26 cellular contexts compared by ENCODE assay signal in the genomic region with DNA sequence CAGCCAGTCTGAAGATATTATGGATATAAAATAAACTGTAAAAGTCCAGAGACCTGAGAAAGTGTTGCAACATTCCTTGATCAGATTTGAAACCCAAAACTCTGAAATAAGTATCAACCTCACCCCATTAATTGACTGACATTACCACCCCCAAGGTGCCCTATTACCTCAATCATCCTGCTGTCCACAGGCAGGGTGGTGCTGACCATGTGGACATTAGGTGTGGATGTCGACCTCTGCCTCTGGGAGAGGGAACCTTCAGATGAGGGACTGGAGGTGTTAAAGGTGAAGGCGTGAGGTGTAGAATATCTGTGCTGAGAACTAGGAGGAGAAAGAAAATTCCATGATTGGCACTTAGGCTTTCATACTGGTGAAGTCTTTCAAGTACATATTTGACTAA. TPM values are rescaled to one million over a fixed set of nuclear protein-coding genes. Genes with fewer than 3 reads are reported as not detected.
DNase-seq lines count a peak whose midpoint lies in the region; ATAC-seq, FAIRE-seq and TF ChIP-seq lines count a peak whose summit lies in the region.
"Had no signal": no experiment of that assay in that cellular context is flagged by ENCODE, and none has a peak within 500 bp of the region (broad histone marks: within the 10 kb centered on the region; RNA-seq: fewer than 3 reads in every experiment).

No MANE protein-coding gene starts in this region.

- no peaks in the 10 kb centered on the region for H3K27me3 ChIP-seq in HCT116 (ENCODE audit: insufficient read depth, low read length)
- H3K27me3 ChIP-seq in K562 (ENCODE audit: control insufficient read depth in 2 of 2, insufficient read depth in 2 of 2, low read length in 2 of 2) = no peaks in the 10 kb centered on the region
- H3K27me3 ChIP-seq in liver (ENCODE audit: control insufficient read depth in 4 of 4, insufficient read depth in 4 of 4, low read length in 3 of 4) = no peaks in the 10 kb centered on the region
- no peaks in the 10 kb centered on the region for H3K27me3 ChIP-seq in upper lobe of right lung
- H3K27me3 ChIP-seq: BLaER1 had no signal

- ATAC-seq in A549 = no peak
- no peak for ATAC-seq in HCT116
- ATAC-seq in K562 = no peak
- ATAC-seq in upper lobe of right lung = no peak

- in situ Hi-C loops in K562 (cut with MboI) = no loop called here

- no peak overlapping the region for H3K4me2 ChIP-seq in A549
- H3K4me2 ChIP-seq in HCT116 (ENCODE audit: low read length) = no peak overlapping the region
- H3K4me2 ChIP-seq in K562 (ENCODE audit: insufficient read depth, low read length) = no peak overlapping the region
- H3K4me2 ChIP-seq: BLaER1 had no signal

- H3K4me3 ChIP-seq in A549 = no peak overlapping the region
- no peak overlapping the region for H3K4me3 ChIP-seq in HCT116 (replicated peaks in 1 of 2; ENCODE audit: low read depth in 1 of 2, low read length in 2 of 2)
- no peak overlapping the region for H3K4me3 ChIP-seq in K562
- no peak overlapping the region for H3K4me3 ChIP-seq in liver (ENCODE audit: low read depth in 1 of 3, low read length in 3 of 3)
- no peak overlapping the region for H3K4me3 ChIP-seq in upper lobe of right lung
- H3K4me3 ChIP-seq: BLaER1 had no signal

- no peaks in the 10 kb centered on the region for H3K9me1 ChIP-seq in K562 (ENCODE audit: control insufficient read depth, insufficient read depth, low read length)

- CTCF ChIA-PET in A549 (lab: Yijun Ruan, JAX) = interaction anchor here (1.4 kb wide), 1 partner anchor 60 kb away, joined by 4 read pairs; a partner anchor contains a TSS
- CTCF ChIA-PET in HCT116 (lab: Charles Lee) = no interaction called here
- CTCF ChIA-PET in K562 (lab: Yijun Ruan, JAX; ENCODE audit: low intra/inter-chr PET ratio) = no interaction called here
- CTCF ChIA-PET in activated naive CD4-positive, alpha-beta T cell treated with anti-CD3 and anti-CD28 coated beads for 36 hours (lab: Charles Lee) = interaction anchor here (1.9 kb wide), 1 partner anchor 116 kb away, joined by 6 read pairs; no protein-coding TSS in a partner anchor

- peaks cover 27 to 37% of the 10 kb centered on the region in 2 experiments; a peak in 3 of 4 replicates for H3K36me3 ChIP-seq in HCT116 (ENCODE audit: control insufficient read depth in 1 of 2, insufficient read depth in 2 of 2, low read length in 2 of 2)
- peaks cover 93% of the 10 kb centered on the region for H3K36me3 ChIP-seq in K562 (ENCODE audit: control insufficient read depth, insufficient read depth, low read length)
- H3K36me3 ChIP-seq in liver (ENCODE audit: control insufficient read depth in 4 of 4, insufficient read depth in 3 of 4, low read depth in 1 of 4, low read length in 3 of 4) = peaks cover 10 to 35% (median 24%) of the 10 kb centered on the region in 4 donors
- peaks cover 100% of the 10 kb centered on the region for H3K36me3 ChIP-seq in upper lobe of right lung

- H4K20me1 ChIP-seq in HCT116 (ENCODE audit: insufficient read depth) (no peaks in the 10 kb centered on the region), K562 (replicated peaks; ENCODE audit: control insufficient read depth, insufficient read depth, low read length) (no peaks in the 10 kb centered on the region)

- H2AFZ ChIP-seq in HCT116 (ENCODE audit: low read depth, low read length, poor library complexity, severe bottlenecking) (no peak overlapping the region), K562 (ENCODE audit: low read depth, low read length) (no peak overlapping the region)

- no peak overlapping the region for H3K27ac Mint-ChIP-seq in activated naive CD4-positive, alpha-beta T cell treated with anti-CD3 and anti-CD28 coated beads for 36 hours
- H3K27ac Mint-ChIP-seq: IgD-negative memory B cell had no signal

- H3K9me3 ChIP-seq in A549 (no peaks in the 10 kb centered on the region), HCT116 (ENCODE audit: control insufficient read depth in 1 of 2, insufficient read depth in 1 of 2, low read depth in 1 of 2, low read length in 2 of 2) (no peaks in the 10 kb centered on the region), K562 (replicated peaks; ENCODE audit: control insufficient read depth, insufficient read depth, low read depth, low read length) (no peaks in the 10 kb centered on the region), liver (ENCODE audit: control insufficient read depth in 4 of 4, low read length in 3 of 4) (no peaks in the 10 kb centered on the region), upper lobe of right lung (no peaks in the 10 kb centered on the region)
- H3K9me3 ChIP-seq: BLaER1 had no signal

- no peak for TF ChIP-seq CTCF in A549 (IDR thresholded peaks at IDR 0.05)
- TF ChIP-seq CTCF in HCT116 (IDR thresholded peaks at IDR 0.05 in 2 of 3, conservative IDR thresholded peaks at IDR 0.05 in 1 of 3; ENCODE audit: borderline replicate concordance in 1 of 3, insufficient read depth in 1 of 3, low read depth in 2 of 3, low read length in 2 of 3) = no peak
- TF ChIP-seq CTCF in K562 (IDR thresholded peaks at IDR 0.05 in 2 of 3, conservative IDR thresholded peaks at IDR 0.05 in 1 of 3; ENCODE audit: insufficient read depth in 2 of 3, low read depth in 1 of 3, low read length in 3 of 3) = no peak
- TF ChIP-seq CTCF in liver (IDR thresholded peaks at IDR 0.05; ENCODE audit: low read depth, low read length, missing input control) = no peak
- TF ChIP-seq CTCF in upper lobe of right lung (IDR thresholded peaks at IDR 0.05) = no peak

- POLR2A ChIA-PET in A549 (lab: Yijun Ruan, JAX) (no interaction called here), HCT116 (lab: Charles Lee) (no interaction called here), K562 (lab: Yijun Ruan, JAX) (no interaction called here)

- no peak overlapping the region for H3K27ac ChIP-seq in A549
- no peak overlapping the region for H3K27ac ChIP-seq in HCT116 (ENCODE audit: low read depth, low read length)
- no peak overlapping the region for H3K27ac ChIP-seq in K562 (ENCODE audit: extremely low read depth, low read depth, low read length)
- no peak overlapping the region for H3K27ac ChIP-seq in liver (ENCODE audit: low read depth in 1 of 2, low read length in 2 of 2)
- no peak overlapping the region for H3K27ac ChIP-seq in upper lobe of right lung
- H3K27ac ChIP-seq: BLaER1 had no signal

- H3K4me1 ChIP-seq in A549 (no peaks in the 10 kb centered on the region), HCT116 (ENCODE audit: control insufficient read depth in 1 of 2, insufficient read depth in 2 of 2, low read length in 2 of 2) (no peaks in the 10 kb centered on the region), K562 (replicated peaks in 1 of 2; ENCODE audit: control insufficient read depth in 2 of 2, insufficient read depth in 2 of 2, low read length in 2 of 2) (no peaks in the 10 kb centered on the region), liver (ENCODE audit: control insufficient read depth in 4 of 4, insufficient read depth in 4 of 4, low read length in 3 of 4) (peaks cover 1 to 19% (median 13%) of the 10 kb centered on the region in 4 donors), upper lobe of right lung (peaks cover 4% of the 10 kb centered on the region)
- H3K4me1 ChIP-seq: BLaER1 had no signal

- H3K79me2 ChIP-seq in HCT116 (ENCODE audit: insufficient read depth, low read length) = peaks cover 3% of the 10 kb centered on the region
- H3K79me2 ChIP-seq in K562 (ENCODE audit: control insufficient read depth, insufficient read depth, low read length) = 0 out of 3 replicates have a peak, but pooled peaks cover 2% of the 10 kb centered on the region

- no peaks in the 10 kb centered on the region for H3K9me2 ChIP-seq in HCT116 (ENCODE audit: insufficient read depth)

- TF ChIP-seq EP300 in A549 (IDR thresholded peaks at IDR 0.05) (no peak), K562 (IDR thresholded peaks at IDR 0.05; ENCODE audit: low read length) (no peak)

- H3K36me3 Mint-ChIP-seq in activated naive CD4-positive, alpha-beta T cell treated with anti-CD3 and anti-CD28 coated beads for 36 hours (ENCODE audit: low read depth) = peaks cover 34% of the 10 kb centered on the region
- H3K36me3 Mint-ChIP-seq: IgD-negative memory B cell had no signal

- H3K4me3 Mint-ChIP-seq in activated naive CD4-positive, alpha-beta T cell treated with anti-CD3 and anti-CD28 coated beads for 36 hours = no peak overlapping the region
- H3K4me3 Mint-ChIP-seq: CD4-positive, CD25-positive, alpha-beta regulatory T cell; IgD-negative memory B cell had no signal

- no peaks in the 10 kb centered on the region for H3K9me3 Mint-ChIP-seq in activated naive CD4-positive, alpha-beta T cell treated with anti-CD3 and anti-CD28 coated beads for 36 hours
- H3K9me3 Mint-ChIP-seq: CD4-positive, CD25-positive, alpha-beta regulatory T cell; IgD-negative memory B cell had no signal

- H3K4me1 Mint-ChIP-seq in activated naive CD4-positive, alpha-beta T cell treated with anti-CD3 and anti-CD28 coated beads for 36 hours (ENCODE audit: low read depth) = peaks cover 14% of the 10 kb centered on the region

- DNase-seq in A549 (ENCODE audit: low read depth in 1 of 2, low spot score in 1 of 2) (no peak), HCT116 (ENCODE audit: low read depth, low spot score) (no peak), K562 (ENCODE audit: extremely low read depth in 1 of 4, low spot score in 3 of 4) (no peak), SIG-M5 (lab: John Stamatoyannopoulos, UW) (no peak), upper lobe of right lung (no peak)
- DNase-seq in activated naive CD4-positive, alpha-beta T cell treated with anti-CD3 and anti-CD28 coated beads for 36 hours = no peak
- DNase-seq: CD4-positive, CD25-positive, alpha-beta regulatory T cell; H7; Karpas-422; NCI-H1092; NCI-H1417 treated with DMSO at 0.1 percent for 48 hours; NCI-H1694 treated with DMSO at 0.1 percent for 48 hours; NCI-H2227 treated with DMSO at 0.1 percent for 48 hours; NCI-H526 treated with DMSO at 0.1 percent for 48 hours; Right ventricle myocardium superior; RPMI8226 had no signal

- RAD21 ChIA-PET in HCT116 (lab: Charles Lee; ENCODE audit: low non-redundant PET in 1 of 2, low total read pairs in 2 of 2, uncharacterized antibody in 2 of 2, unreplicated experiment in 2 of 2) = no interaction called here

- WGBS in A549 (ENCODE audit: missing lambda C conversion rate) = 65% methylated on average over 2 of the region's 2 CpGs
- WGBS in K562 (ENCODE audit: insufficient coverage, low coverage, missing lambda C conversion rate) = 89% methylated on average over 2 of the region's 2 CpGs
- 91% methylated on average over 2 of the region's 2 CpGs for WGBS in liver

- BruUV-seq in HCT116 (replicated peaks; lab: Mats Ljungman, UMichigan) (no TSS peak), K562 (replicated peaks; lab: Mats Ljungman, UMichigan) (no TSS peak)

- H3K9ac ChIP-seq in HCT116 (ENCODE audit: low read length) = no peak overlapping the region
- H3K9ac ChIP-seq in K562 (ENCODE audit: insufficient read depth in 1 of 2, low read depth in 2 of 2, low read length in 2 of 2) = no peak overlapping the region
- no peak overlapping the region for H3K9ac ChIP-seq in liver (ENCODE audit: low read depth in 1 of 2, low read length in 2 of 2)
- H3K9ac ChIP-seq: BLaER1 had no signal

- H3K27me3 Mint-ChIP-seq in activated naive CD4-positive, alpha-beta T cell treated with anti-CD3 and anti-CD28 coated beads for 36 hours (ENCODE audit: low read depth) = no peaks in the 10 kb centered on the region
- H3K27me3 Mint-ChIP-seq: CD4-positive, CD25-positive, alpha-beta regulatory T cell; IgD-negative memory B cell had no signal

- intact Hi-C loops in HCT116 (cut with micrococcal nuclease) = no loop called here
- intact Hi-C loops in K562 (cut with micrococcal nuclease) = no loop called here
- intact Hi-C loops in upper lobe of right lung (cut with DNase I) = no loop called here
- intact Hi-C loops in activated naive CD4-positive, alpha-beta T cell treated with anti-CD3 and anti-CD28 coated beads for 36 hours (cut with micrococcal nuclease) = loop anchor here (5.0 kb wide), 2 partner anchors 118 to 288 kb away; no protein-coding TSS in a partner anchor

- TF ChIP-seq RAD21 in A549 (conservative IDR thresholded peaks at IDR 0.05 in 1 of 2, IDR thresholded peaks at IDR 0.05 in 1 of 2) (no peak), HCT116 (IDR thresholded peaks at IDR 0.05; ENCODE audit: low read depth) (no peak), K562 (CRISPR knock-in tag; conservative IDR thresholded peaks at IDR 0.05 in 1 of 2, IDR thresholded peaks at IDR 0.05 in 1 of 2) (no peak), liver (IDR thresholded peaks at IDR 0.05) (no peak)

- FAIRE-seq in A549 (lab: Jason Lieb, UNC) (no peak), K562 (lab: Jason Lieb, UNC) (no peak)
- FAIRE-seq: D721Med had no signal

- TF ChIP-seq POLR2A in A549 (IDR thresholded peaks at IDR 0.05; ENCODE audit: low read length) (no peak), HCT116 (IDR thresholded peaks at IDR 0.05; ENCODE audit: borderline replicate concordance, extremely low read depth, insufficient read depth, insufficient read length) (no peak), K562 (conservative IDR thresholded peaks at IDR 0.05) (no peak)

RNA-seq across cellular contexts. Expression of a gene that starts 47.1 kb away (rescaled TPM):
- polyA plus RNA-seq in A549 (2011; rRNA removed) (34.3 and 35.3 TPM in 2 replicates), A549 (2017; fragmentation: RNase III; extraction: RNeasy Plus Mini Kit Qiagen cat#74134 plus additional on column Dnase treatment) (19.0 to 21.1 TPM (median 21.0 TPM) in 3 replicates), K562 (2011; rRNA removed) (63.2 and 65.6 TPM in 2 replicates), K562 (2014; fragmentation: Illumina TruSeq; extraction: Trizol) (44.1 and 45.3 TPM in 2 replicates), K562 (2014; fragmentation: Nextera tagmentation; extraction: Ambion mirVana) (10 to 100 TPM; 29.4 to 46.0 TPM), K562 (2014; rRNA removed) (42.9 and 51.3 TPM in 2 replicates), liver (10 to 100 TPM in 1 of 2 donors, 1 to 10 TPM in 1; 6.1 to 10.5 TPM)
- polyA plus RNA-seq in A549 (2012; cell fraction: cytosol; rRNA removed) = 24.3 and 28.3 TPM in 2 replicates
- polyA plus RNA-seq in A549 (2012; cell fraction: nucleus; rRNA removed) = 18.2 and 20.3 TPM in 2 replicates
- polyA minus RNA-seq in A549 (2011; rRNA and poly(A)+ RNA removed) = 28.6 and 30.9 TPM in 2 replicates
- total RNA-seq in HCT116 (2021; ENCODE audit: unreplicated experiment) (27.9 TPM), K562 (2014; rRNA removed) (41.4 and 42.9 TPM in 2 replicates), K562 (2014; rRNA removed; fragmentation: Illumina TruSeq; extraction: Trizol) (37.7 and 40.0 TPM in 2 replicates), K562 (2015; rRNA removed; fragmentation: Illumina TruSeq; extraction: Trizol) (32.9 and 35.3 TPM in 2 replicates), K562 (2021) (45.5 and 50.1 TPM in 2 replicates), liver (10 to 100 TPM; 12.9 to 17.3 TPM), upper lobe of right lung (23.4 TPM)
- polyA plus RNA-seq in HCT116 (2012) = 22.8 and 23.2 TPM in 2 replicates
- 36.5 and 52.1 TPM in 2 replicates for total RNA-seq in K562 (2011; cell fraction: chromatin; rRNA removed; ENCODE audit: low replicate concordance)
- 38.4 and 39.7 TPM in 2 replicates for total RNA-seq in K562 (2011; cell fraction: nucleolus; rRNA removed)
- 31.4 and 39.8 TPM in 2 replicates for total RNA-seq in K562 (2011; cell fraction: nucleoplasm; rRNA removed)
- polyA plus RNA-seq in K562 (2011; cell fraction: cytosol; rRNA removed) = 62.1 and 71.2 TPM in 2 replicates
- polyA plus RNA-seq in K562 (2011; cell fraction: nucleus; rRNA removed) = 43.0 and 53.8 TPM in 2 replicates
- 40.1 and 41.3 TPM in 2 replicates for polyA plus RNA-seq in K562 (2012)
- polyA minus RNA-seq in K562 (2011; rRNA and poly(A)+ RNA removed) = 70.3 and 71.4 TPM in 2 replicates
- 27.8 and 32.2 TPM in 2 replicates for polyA minus RNA-seq in K562 (2011; cell fraction: cytosol; rRNA and poly(A)+ RNA removed)
- polyA minus RNA-seq in K562 (2011; cell fraction: nucleus; rRNA and poly(A)+ RNA removed) = 20.3 and 28.8 TPM in 2 replicates
- 10 to 100 TPM; 32.9 to 34.5 TPM for total RNA-seq in activated naive CD4-positive, alpha-beta T cell treated with anti-CD3 and anti-CD28 coated beads for 36 hours

RNA-seq across cellular contexts. Expression of a gene that starts 58.7 kb away (rescaled TPM):
- polyA plus RNA-seq in A549 (2011; rRNA removed) = not detected in 2 replicates
- polyA plus RNA-seq in A549 (2012; cell fraction: cytosol; rRNA removed) = not detected in 2 replicates
- not detected in 2 replicates for polyA plus RNA-seq in A549 (2012; cell fraction: nucleus; rRNA removed)
- not detected in 3 replicates for polyA plus RNA-seq in A549 (2017; fragmentation: RNase III; extraction: RNeasy Plus Mini Kit Qiagen cat#74134 plus additional on column Dnase treatment)
- polyA minus RNA-seq in A549 (2011; rRNA and poly(A)+ RNA removed) = not detected in 2 replicates
- not detected for total RNA-seq in HCT116 (2021; ENCODE audit: unreplicated experiment)
- 0.90 and 1.8 TPM in 2 replicates for polyA plus RNA-seq in HCT116 (2012)
- total RNA-seq in K562 (2011; cell fraction: chromatin; rRNA removed; ENCODE audit: low replicate concordance) = not detected in 2 replicates
- not detected in 2 replicates for total RNA-seq in K562 (2011; cell fraction: nucleolus; rRNA removed)
- total RNA-seq in K562 (2011; cell fraction: nucleoplasm; rRNA removed) = not detected in 2 replicates
- total RNA-seq in K562 (2014; rRNA removed) = not detected in 2 replicates
- not detected in 2 replicates for total RNA-seq in K562 (2014; rRNA removed; fragmentation: Illumina TruSeq; extraction: Trizol)
- total RNA-seq in K562 (2015; rRNA removed; fragmentation: Illumina TruSeq; extraction: Trizol) = not detected in 2 replicates
- 0.27 TPM in 1 of 2 replicates, not detected in the other for total RNA-seq in K562 (2021)
- 0.17 TPM in 1 of 2 replicates, not detected in the other for polyA plus RNA-seq in K562 (2011; rRNA removed)
- polyA plus RNA-seq in K562 (2011; cell fraction: cytosol; rRNA removed) = not detected in 2 replicates
- polyA plus RNA-seq in K562 (2011; cell fraction: nucleus; rRNA removed) = not detected in 2 replicates
- polyA plus RNA-seq in K562 (2012) = 0.12 and 0.26 TPM in 2 replicates
- polyA plus RNA-seq in K562 (2014; fragmentation: Illumina TruSeq; extraction: Trizol) = not detected in 2 replicates
- polyA plus RNA-seq in K562 (2014; fragmentation: Nextera tagmentation; extraction: Ambion mirVana) = under 1 TPM in 1 of 2 experiments, not detected in 1; 0.11 TPM
- polyA plus RNA-seq in K562 (2014; rRNA removed) = not detected in 2 replicates
- polyA minus RNA-seq in K562 (2011; rRNA and poly(A)+ RNA removed) = not detected in 2 replicates
- polyA minus RNA-seq in K562 (2011; cell fraction: cytosol; rRNA and poly(A)+ RNA removed) = not detected in 2 replicates
- not detected in 2 replicates for polyA minus RNA-seq in K562 (2011; cell fraction: nucleus; rRNA and poly(A)+ RNA removed)
- total RNA-seq in liver = under 1 TPM; 0.17 to 0.42 TPM
- under 1 TPM; 0.06 to 0.17 TPM for polyA plus RNA-seq in liver
- total RNA-seq in upper lobe of right lung = not detected
- not detected for total RNA-seq in activated naive CD4-positive, alpha-beta T cell treated with anti-CD3 and anti-CD28 coated beads for 36 hours
- total RNA-seq: A172; CD4-positive, CD25-positive, alpha-beta regulatory T cell; Daoy; G401; H7; NCI-H460; Right ventricle myocardium superior; SK-MEL-5 had no signal
- polyA plus RNA-seq: AG04450, IgD-negative memory B cell had no signal

RNA-seq across cellular contexts. Expression of a gene that starts 59.9 kb away (rescaled TPM):
- polyA plus RNA-seq in A549 (2011; rRNA removed) = 94.6 and 109 TPM in 2 replicates
- 58.4 and 73.0 TPM in 2 replicates for polyA plus RNA-seq in A549 (2012; cell fraction: cytosol; rRNA removed)
- 88.5 and 123 TPM in 2 replicates for polyA plus RNA-seq in A549 (2012; cell fraction: nucleus; rRNA removed)
- polyA plus RNA-seq in A549 (2017; fragmentation: RNase III; extraction: RNeasy Plus Mini Kit Qiagen cat#74134 plus additional on column Dnase treatment) = 54.2 to 57.0 TPM (median 56.2 TPM) in 3 replicates
- polyA minus RNA-seq in A549 (2011; rRNA and poly(A)+ RNA removed) = 132 and 135 TPM in 2 replicates
- total RNA-seq in HCT116 (2021; ENCODE audit: unreplicated experiment) = 64.3 TPM
- polyA plus RNA-seq in HCT116 (2012) = 49.7 and 51.0 TPM in 2 replicates
- total RNA-seq in K562 (2011; cell fraction: chromatin; rRNA removed; ENCODE audit: low replicate concordance) = 242 and 294 TPM in 2 replicates
- 149 and 152 TPM in 2 replicates for total RNA-seq in K562 (2011; cell fraction: nucleolus; rRNA removed)
- total RNA-seq in K562 (2011; cell fraction: nucleoplasm; rRNA removed) = 183 and 224 TPM in 2 replicates
- total RNA-seq in K562 (2014; rRNA removed) = 74.5 and 104 TPM in 2 replicates
- total RNA-seq in K562 (2014; rRNA removed; fragmentation: Illumina TruSeq; extraction: Trizol) = 91.4 and 95.2 TPM in 2 replicates
- 92.6 and 97.5 TPM in 2 replicates for total RNA-seq in K562 (2015; rRNA removed; fragmentation: Illumina TruSeq; extraction: Trizol)
- total RNA-seq in K562 (2021) = 78.3 and 83.2 TPM in 2 replicates
- polyA plus RNA-seq in K562 (2011; rRNA removed) = 155 and 183 TPM in 2 replicates
- polyA plus RNA-seq in K562 (2011; cell fraction: cytosol; rRNA removed) = 124 and 134 TPM in 2 replicates
- 176 and 181 TPM in 2 replicates for polyA plus RNA-seq in K562 (2011; cell fraction: nucleus; rRNA removed)
- 61.9 and 70.8 TPM in 2 replicates for polyA plus RNA-seq in K562 (2012)
- 95.5 and 106 TPM in 2 replicates for polyA plus RNA-seq in K562 (2014; fragmentation: Illumina TruSeq; extraction: Trizol)
- polyA plus RNA-seq in K562 (2014; fragmentation: Nextera tagmentation; extraction: Ambion mirVana) = 10 to 100 TPM; 28.0 to 32.3 TPM
- polyA plus RNA-seq in K562 (2014; rRNA removed) = 85.6 and 96.8 TPM in 2 replicates
- polyA minus RNA-seq in K562 (2011; rRNA and poly(A)+ RNA removed) = 208 and 239 TPM in 2 replicates
- polyA minus RNA-seq in K562 (2011; cell fraction: cytosol; rRNA and poly(A)+ RNA removed) = 66.7 and 92.6 TPM in 2 replicates
- 109 and 169 TPM in 2 replicates for polyA minus RNA-seq in K562 (2011; cell fraction: nucleus; rRNA and poly(A)+ RNA removed)
- 10 to 100 TPM; 74.2 to 92.3 TPM for total RNA-seq in liver
- polyA plus RNA-seq in liver = 10 to 100 TPM; 44.3 to 52.3 TPM
- 91.6 TPM for total RNA-seq in upper lobe of right lung
- total RNA-seq in activated naive CD4-positive, alpha-beta T cell treated with anti-CD3 and anti-CD28 coated beads for 36 hours = 10 to 100 TPM; 62.5 to 68.5 TPM

Comparison
In these comparisons a context has a peak if more than half of its experiments do, and no peak if none do; other contexts are left out.
1. CTCF ChIA-PET loops: an anchor here in A549 (1.4 kb wide) and activated naive CD4-positive, alpha-beta T cell treated with anti-CD3 and anti-CD28 coated beads for 36 hours (1.9 kb wide); none called in HCT116 and K562.